Comparison of ENCODE assay signal across 19 cellular contexts in the genomic region with DNA sequence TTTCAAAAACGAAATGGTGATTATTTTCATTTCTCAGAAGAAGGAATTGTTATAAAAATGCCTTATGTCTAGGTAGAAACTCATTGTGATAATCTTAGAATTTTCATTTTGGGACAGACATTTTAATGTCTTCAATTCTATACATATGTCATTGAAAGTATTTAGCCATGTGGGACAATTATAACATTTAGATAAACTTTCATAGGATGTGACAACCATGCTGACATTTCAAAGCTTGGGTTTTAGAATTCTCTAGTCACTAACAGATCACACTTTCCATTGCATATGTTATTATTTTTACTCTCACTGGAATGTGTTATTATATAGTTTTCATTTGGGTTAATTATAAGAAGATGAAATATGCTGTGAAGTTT. TPM values are rescaled to one million over a fixed set of nuclear protein-coding genes. Genes with fewer than 3 reads are reported as not detected.
A peak's percentile ranks its signal among the peaks of the same experiment; 100 is the strongest.
DNase-seq lines count a peak whose midpoint lies in the region; ATAC-seq and TF ChIP-seq lines count a peak whose summit lies in the region.
"Had no signal": no experiment of that assay in that cellular context is flagged by ENCODE, and none has a peak within 500 bp of the region (broad histone marks: within the 10 kb centered on the region; RNA-seq: fewer than 3 reads in every experiment).

No MANE protein-coding gene starts in this region.

- H3K4me2 ChIP-seq in OCI-LY1 (ENCODE audit: low read length) (peak overlapping the region; percentile 97), mammary epithelial cell (ENCODE audit: insufficient read depth, low read depth, low read length) (peak overlapping the region; percentile 66), smooth muscle cell (peak overlapping the region; percentile 46)

- peaks cover 96% of the 10 kb centered on the region for H3K36me3 Mint-ChIP-seq in activated CD4-positive, alpha-beta T cell treated with anti-CD3 and anti-CD28 coated beads for 36 hours (ENCODE audit: low read depth)
- H3K36me3 Mint-ChIP-seq: type B pancreatic cell had no signal

- H3K4me1 ChIP-seq in OCI-LY1 (ENCODE audit: insufficient read depth, low read length, severe bottlenecking) (peaks cover 58% of the 10 kb centered on the region), mammary epithelial cell (ENCODE audit: insufficient read depth, low read length) (peaks cover 27% of the 10 kb centered on the region), smooth muscle cell (ENCODE audit: low read depth) (peaks cover 3% of the 10 kb centered on the region)

- dilution Hi-C loops in mammary epithelial cell (cut with HindIII; ENCODE audit: low sequenced_read_pairs), result loop anchor here (5.0 kb wide), 1 partner anchor 33 kb away; no protein-coding TSS in a partner anchor

- CTCF ChIA-PET in activated CD4-positive, alpha-beta T cell treated with anti-CD3 and anti-CD28 coated beads for 36 hours (lab: Charles Lee), result interaction anchor here (0.9 to 11.9 kb wide), 17 partner anchors 13 to 95 kb away, joined by 3 to 330 read pairs (median 6); partner anchors contain the start of gene RSPH3
- CTCF ChIA-PET in mammary epithelial cell (lab: Charles Lee; ENCODE audit: low non-redundant PET), result interaction anchor here (0.6 to 0.7 kb wide), 2 partner anchors 65 to 116 kb away, joined by 3 read pairs; no protein-coding TSS in a partner anchor

- peaks cover 92% of the 10 kb centered on the region for H3K36me3 ChIP-seq in OCI-LY1 (ENCODE audit: insufficient read depth, low read length)
- no peaks in the 10 kb centered on the region for H3K36me3 ChIP-seq in mammary epithelial cell (ENCODE audit: insufficient read depth, low read length)
- no peaks in the 10 kb centered on the region for H3K36me3 ChIP-seq in smooth muscle cell (ENCODE audit: low read depth)
- H3K36me3 ChIP-seq: cardiac muscle cell had no signal

- H4K20me1 ChIP-seq in OCI-LY1 (ENCODE audit: insufficient read depth, low read length), result no peaks in the 10 kb centered on the region
- H4K20me1 ChIP-seq in mammary epithelial cell (ENCODE audit: insufficient read depth, low read length), result no peaks in the 10 kb centered on the region
- H4K20me1 ChIP-seq in smooth muscle cell (ENCODE audit: low read depth), result no peaks in the 10 kb centered on the region

- in situ Hi-C loops in mammary epithelial cell (cut with MboI; ENCODE audit: low sequenced_read_pairs in 2 of 2), result loop anchor here (5.0 kb wide), 1 partner anchor 67 kb away; no protein-coding TSS in a partner anchor

- H3F3A ChIP-seq in OCI-LY1 (ENCODE audit: insufficient read depth, low read length) (peaks cover 15% of the 10 kb centered on the region; the same call in 1 of the 2 replicates), smooth muscle cell (ENCODE audit: low read depth) (no peaks in the 10 kb centered on the region)

- BruUV-seq in mammary epithelial cell (replicated peaks; lab: Mats Ljungman, UMichigan), result TSS peak; percentile 80

- H2AFZ ChIP-seq in OCI-LY1 (ENCODE audit: low read length), result no peak overlapping the region
- no peak overlapping the region for H2AFZ ChIP-seq in mammary epithelial cell (ENCODE audit: low read depth, low read length)
- H2AFZ ChIP-seq in smooth muscle cell (ENCODE audit: low read depth), result no peak overlapping the region

- peaks cover 72% of the 10 kb centered on the region for H3K4me1 Mint-ChIP-seq in activated CD4-positive, alpha-beta T cell treated with anti-CD3 and anti-CD28 coated beads for 36 hours

- no peak for DNase-seq in activated CD4-positive, alpha-beta T cell treated with anti-CD3 and anti-CD28 coated beads for 36 hours
- DNase-seq in activated CD4-positive, alpha-beta T cell treated with anti-CD3 and anti-CD28 coated beads for 4 hours, result no peak
- no peak for DNase-seq in mammary epithelial cell
- DNase-seq in smooth muscle cell (lab: John Stamatoyannopoulos, UW; ENCODE audit: unreplicated experiment), result no peak
- DNase-seq in NCI-H2107 (lab: John Stamatoyannopoulos, UW), result no peak
- no peak for DNase-seq in omental fat pad (ENCODE audit: low spot score)
- DNase-seq: heart left ventricle; left cardiac atrium; NCI-H1105 treated with DMSO at 0.1 percent for 48 hours; stimulated activated CD4-positive, alpha-beta T cell treated with anti-CD3 and anti-CD28 coated beads, Interleukin-12 subunit alpha, Interleukin-12 subunit beta, amount 100 ng/mL, for 4 hours had no signal

- peak overlapping the region; percentile 97 for H3K27ac Mint-ChIP-seq in activated CD4-positive, alpha-beta T cell treated with anti-CD3 and anti-CD28 coated beads for 36 hours
- H3K27ac Mint-ChIP-seq: type B pancreatic cell had no signal

- H3K9me3 ChIP-seq in OCI-LY1 (ENCODE audit: low read length) (no peaks in the 10 kb centered on the region), mammary epithelial cell (replicated peaks; ENCODE audit: insufficient read depth, low read length) (no peaks in the 10 kb centered on the region), smooth muscle cell (replicated peaks; ENCODE audit: low read depth) (no peaks in the 10 kb centered on the region)
- H3K9me3 ChIP-seq: heart left ventricle had no signal

- WGBS in mammary epithelial cell (ENCODE audit: low coverage, missing lambda C conversion rate), result 75% methylated on average over 1 of the region's 1 CpG
- WGBS in smooth muscle cell (ENCODE audit: low lambda C conversion rate), result 78% methylated on average over 1 of the region's 1 CpG

- H3K4me3 ChIP-seq in OCI-LY1 (ENCODE audit: low read depth, low read length, poor library complexity, severe bottlenecking) (peak overlapping the region; percentile 84), mammary epithelial cell (replicated peaks in 1 of 3; ENCODE audit: insufficient read depth in 1 of 3, low read depth in 2 of 3, low read length in 3 of 3) (peak overlapping the region in 1 of 3 experiments; percentile 10), smooth muscle cell (no peak overlapping the region)
- H3K4me3 ChIP-seq: cardiac muscle cell had no signal

- H3K27me3 Mint-ChIP-seq in activated CD4-positive, alpha-beta T cell treated with anti-CD3 and anti-CD28 coated beads for 36 hours, result no peaks in the 10 kb centered on the region

- H3K9ac ChIP-seq in OCI-LY1 (ENCODE audit: low read length) (peak overlapping the region; percentile 35), mammary epithelial cell (ENCODE audit: insufficient read depth, low read length) (peak overlapping the region; percentile 62), smooth muscle cell (ENCODE audit: low read depth) (peak overlapping the region; percentile 6)

- no peak for ATAC-seq in activated CD4-positive, alpha-beta T cell treated with anti-CD3 and anti-CD28 coated beads for 36 hours
- no peak for ATAC-seq in GM18907 (IDR thresholded peaks at IDR 0.05; ENCODE audit: unreplicated experiment)
- ATAC-seq in omental fat pad (ENCODE audit: low FRiP score), result no peak
- ATAC-seq: HCT116 had no signal

- no peak for TF ChIP-seq CTCF in OCI-LY1 (IDR thresholded peaks at IDR 0.05; ENCODE audit: low read length)
- no peak for TF ChIP-seq CTCF in mammary epithelial cell (conservative IDR thresholded peaks at IDR 0.05 in 1 of 2, IDR thresholded peaks at IDR 0.05 in 1 of 2; ENCODE audit: extremely low read depth in 1 of 2, insufficient read depth in 1 of 2, low read depth in 1 of 2, low read length in 2 of 2)
- TF ChIP-seq CTCF in smooth muscle cell (IDR thresholded peaks at IDR 0.05; ENCODE audit: borderline replicate concordance, insufficient read depth, poor library complexity, severe bottlenecking), result no peak
- no peak for TF ChIP-seq CTCF in omental fat pad (IDR thresholded peaks at IDR 0.05)

- H3K27me3 ChIP-seq in OCI-LY1 (ENCODE audit: insufficient read depth, low read length) (no peaks in the 10 kb centered on the region), mammary epithelial cell (ENCODE audit: insufficient read depth, low read length) (no peaks in the 10 kb centered on the region), smooth muscle cell (ENCODE audit: low read depth) (no peaks in the 10 kb centered on the region)
- H3K27me3 ChIP-seq: cardiac muscle cell, heart left ventricle had no signal

- POLR2A ChIA-PET in activated CD4-positive, alpha-beta T cell treated with anti-CD3 and anti-CD28 coated beads for 36 hours (lab: Charles Lee), result interaction anchor here (0.5 to 1.7 kb wide), 7 partner anchors 17 to 1245 kb away, joined by 3 to 16 read pairs (median 5); partner anchors contain the start of gene SYTL3

- H3K79me2 ChIP-seq in OCI-LY1 (ENCODE audit: insufficient read depth, low read length) (peaks cover 26% of the 10 kb centered on the region), mammary epithelial cell (ENCODE audit: insufficient read depth, low read length) (no peaks in the 10 kb centered on the region), smooth muscle cell (ENCODE audit: low read depth) (no peaks in the 10 kb centered on the region)

- peak overlapping the region; percentile 89 for H3K27ac ChIP-seq in OCI-LY1 (ENCODE audit: low read depth, low read length, poor library complexity, severe bottlenecking)
- H3K27ac ChIP-seq in mammary epithelial cell (ENCODE audit: insufficient read depth, low read depth, low read length), result peak overlapping the region; percentile 90
- H3K27ac ChIP-seq in smooth muscle cell (ENCODE audit: low read depth), result peak overlapping the region; percentile 81
- H3K27ac ChIP-seq: cardiac muscle cell had no signal

- H3K4me3 Mint-ChIP-seq in activated CD4-positive, alpha-beta T cell treated with anti-CD3 and anti-CD28 coated beads for 36 hours, result peak overlapping the region; percentile 87
- H3K4me3 Mint-ChIP-seq: type B pancreatic cell had no signal

- no peaks in the 10 kb centered on the region for H3K9me3 Mint-ChIP-seq in activated CD4-positive, alpha-beta T cell treated with anti-CD3 and anti-CD28 coated beads for 36 hours (ENCODE audit: low read depth)
- H3K9me3 Mint-ChIP-seq: type B pancreatic cell had no signal

- no peaks in the 10 kb centered on the region for H3K9me2 ChIP-seq in OCI-LY1 (ENCODE audit: low read depth, low read length)

- intact Hi-C loops in activated CD4-positive, alpha-beta T cell treated with anti-CD3 and anti-CD28 coated beads for 36 hours (cut with DNase I, micrococcal nuclease), result loop anchor here (1.0 to 10.0 kb wide), 6 partner anchors 16 to 655 kb away; partner anchors contain the start of gene SOD2 (in 1 of the 2)
- intact Hi-C loops in mammary epithelial cell (cut with micrococcal nuclease), result no loop called here

RNA-seq across cellular contexts. Expression of gene TAGAP, which starts 4.9 kb away (rescaled TPM):
- total RNA-seq in activated CD4-positive, alpha-beta T cell treated with anti-CD3 and anti-CD28 coated beads for 36 hours, result 10 to 100 TPM; 44.8 to 51.0 TPM
- total RNA-seq in mammary epithelial cell, result under 1 TPM in 1 of 2 donors, not detected in 1; 0.33 TPM
- polyA plus RNA-seq in mammary epithelial cell, result 0.11 TPM
- 1.6 TPM for polyA minus RNA-seq in mammary epithelial cell
- not detected in 2 replicates for total RNA-seq in smooth muscle cell
- not detected in 2 replicates for polyA plus RNA-seq in smooth muscle cell
- 1 to 10 TPM; 3.1 to 5.7 (median 4.8) TPM for total RNA-seq in omental fat pad
- total RNA-seq: A172, cardiac muscle cell, endothelial cell of umbilical vein, HT1080, NCI-H460 had no signal
- polyA plus RNA-seq: cardiac muscle cell, endothelial cell of umbilical vein had no signal

RNA-seq across cellular contexts. Expression of gene RSPH3, which starts 39.9 kb away (rescaled TPM):
- 1 to 10 TPM; 6.5 to 9.3 TPM for total RNA-seq in activated CD4-positive, alpha-beta T cell treated with anti-CD3 and anti-CD28 coated beads for 36 hours
- total RNA-seq in mammary epithelial cell (10 to 100 TPM; 12.2 to 15.6 TPM), smooth muscle cell (6.8 and 7.5 TPM in 2 replicates), omental fat pad (10 to 100 TPM in 1 of 4 donors, 1 to 10 TPM in 3; 6.4 to 11.7 (median 7.5) TPM)
- polyA plus RNA-seq in mammary epithelial cell (2.8 TPM), smooth muscle cell (7.1 and 7.7 TPM in 2 replicates)
- polyA minus RNA-seq in mammary epithelial cell, result 5.1 TPM

Comparison
In these comparisons a context has a peak if more than half of its experiments do, and no peak if none do; other contexts are left out.
1. H3K4me2 ChIP-seq: peak in every context shown above with its lines; median percentile 97 in OCI-LY1; 66 in mammary epithelial cell; 46 in smooth muscle cell.
2. H3K9ac ChIP-seq: peak in every context shown above with its lines; median percentile 62 in mammary epithelial cell; 35 in OCI-LY1; 6 in smooth muscle cell.
3. RNA of gene TAGAP, which starts 4.9 kb away (total RNA-seq): 44.8 to 51.0 TPM in activated CD4-positive, alpha-beta T cell treated with anti-CD3 and anti-CD28 coated beads for 36 hours; 3.1 to 5.7 TPM in omental fat pad, 0.33 TPM in mammary epithelial cell and not detected in smooth muscle cell; every median in the first group is over 4 times any median in the second.
4. Peak in every context shown above with its lines, with median percentiles within 50 percentile points of each other: H3K27ac ChIP-seq.